In genomic region chr2:127014224-127014623, GRCh38 we compare ENCODE assay signal across 24 cellular contexts.
DNase-seq lines count a peak whose midpoint lies in the region; ATAC-seq and TF ChIP-seq lines count a peak whose summit lies in the region.
"Had no signal": no experiment of that assay in that cellular context is flagged by ENCODE, and none has a peak within 500 bp of the region (broad histone marks: within the 10 kb centered on the region; RNA-seq: fewer than 3 reads in every experiment).

No MANE protein-coding gene starts in this region.

- ATAC-seq in PC-3 (peak; percentile 25), HG03196 (IDR thresholded peaks at IDR 0.05; ENCODE audit: unreplicated experiment) (no peak)
- ATAC-seq: activated CD8-positive, alpha-beta T cell treated with anti-CD3 and anti-CD28 coated beads for 36 hours; left lobe of liver; natural killer cell had no signal

- TF ChIP-seq CTCF in PC-3 (conservative IDR thresholded peaks at IDR 0.05; ENCODE audit: low read depth, low read length) (no peak), osteocyte (IDR thresholded peaks at IDR 0.05) (no peak), GM10266 (IDR thresholded peaks at IDR 0.05; ENCODE audit: control insufficient read depth, insufficient read depth, low read depth, missing control alignments) (no peak)

- H3K9me3 ChIP-seq in PC-3 (ENCODE audit: low read length), result no peaks in the 10 kb centered on the region
- H3K9me3 ChIP-seq: ovary, upper lobe of left lung had no signal

- peak; percentile 47 for DNase-seq in ELF-1 (ENCODE audit: low read depth, low spot score)
- peak; percentile 24 for DNase-seq in PC-3
- no peak for DNase-seq in epithelial cell of prostate (ENCODE audit: low read depth, low spot score)
- peak; percentile 46 for DNase-seq in osteocyte (ENCODE audit: extremely low spot score, unreplicated experiment)
- no peak for DNase-seq in GM10266 (ENCODE audit: extremely low spot score)
- no peak for DNase-seq in H4 (ENCODE audit: low spot score)
- DNase-seq: activated CD4-positive, CD25-positive, alpha-beta regulatory T cell treated with anti-CD3 and anti-CD28 coated beads, Interleukin-2, amount 50 U/mL, for 72 hours; activated CD8-positive, alpha-beta T cell treated with anti-CD3 and anti-CD28 coated beads for 36 hours; activated naive CD4-positive, alpha-beta T cell treated with anti-CD3 and anti-CD28 coated beads, Interleukin-2, amount 50 U/mL, for 16 hours; amygdala; CD4-positive, CD25-positive, alpha-beta regulatory T cell; cortex of kidney; natural killer cell; NCI-H1092; NCI-H187 treated with DMSO at 0.1 percent for 48 hours; NCI-H2171 treated with DMSO at 0.1 percent for 48 hours; ovary; retina; stimulated activated CD4-positive, alpha-beta T cell treated with anti-CD3 and anti-CD28 coated beads, Interleukin-2, amount 100 ng/mL, for 48 hours; upper lobe of left lung had no signal

- H3K9me3 Mint-ChIP-seq in osteocyte (ENCODE audit: unreplicated experiment), result peaks cover 6% of the 10 kb centered on the region
- H3K9me3 Mint-ChIP-seq: activated CD8-positive, alpha-beta T cell treated with anti-CD3 and anti-CD28 coated beads for 36 hours; activated T-helper 17 cell treated with anti-CD3 and anti-CD28 coated beads, Interleukin-2, amount 50 U/mL, for 72 hours; natural killer cell had no signal

- no peaks in the 10 kb centered on the region for H3K36me3 ChIP-seq in PC-3 (ENCODE audit: low read depth, low read length)
- H3K36me3 ChIP-seq: cardiac muscle cell, ovary, upper lobe of left lung had no signal

- peaks cover 23% of the 10 kb centered on the region for H3K27me3 Mint-ChIP-seq in osteocyte (ENCODE audit: unreplicated experiment)

- H3K4me2 ChIP-seq in PC-3 (ENCODE audit: low read length), result peak overlapping the region; percentile 42

- BruUV-seq in PC-3 (replicated peaks; lab: Mats Ljungman, UMichigan), result no TSS peak

- H3K36me3 Mint-ChIP-seq in osteocyte (ENCODE audit: unreplicated experiment), result no peaks in the 10 kb centered on the region
- H3K36me3 Mint-ChIP-seq: CD4-positive, CD25-positive, alpha-beta regulatory T cell; natural killer cell had no signal

- no peak overlapping the region for H3K4me3 ChIP-seq in PC-3 (ENCODE audit: low read length)
- H3K4me3 ChIP-seq: cardiac muscle cell, ovary, upper lobe of left lung had no signal

- intact Hi-C loops in PC-3 (cut with micrococcal nuclease), result no loop called here

- peak overlapping the region; percentile 65 for H3K27ac ChIP-seq in PC-3 (ENCODE audit: low read length)
- peak overlapping the region; percentile 74 for H3K27ac ChIP-seq in epithelial cell of prostate
- H3K27ac ChIP-seq: cardiac muscle cell, ovary, upper lobe of left lung had no signal

- no peak overlapping the region for H3K4me3 Mint-ChIP-seq in osteocyte (ENCODE audit: unreplicated experiment)
- H3K4me3 Mint-ChIP-seq: activated CD8-positive, alpha-beta T cell treated with anti-CD3 and anti-CD28 coated beads for 36 hours; activated T-helper 17 cell treated with anti-CD3 and anti-CD28 coated beads, Interleukin-2, amount 50 U/mL, for 72 hours; CD4-positive, CD25-positive, alpha-beta regulatory T cell; natural killer cell had no signal

- H3K27me3 ChIP-seq in PC-3 (ENCODE audit: low read length), result peaks cover 8% of the 10 kb centered on the region; the same call in 1 of the 2 replicates
- H3K27me3 ChIP-seq: cardiac muscle cell, ovary, upper lobe of left lung had no signal

- POLR2A ChIA-PET in PC-3 (lab: Charles Lee; ENCODE audit: unreplicated experiment), result no interaction called here

- H3K79me2 ChIP-seq in PC-3 (ENCODE audit: low read length), result no peaks in the 10 kb centered on the region

- peaks cover 22% of the 10 kb centered on the region for H3K4me1 Mint-ChIP-seq in osteocyte (ENCODE audit: unreplicated experiment)
- H3K4me1 Mint-ChIP-seq: activated T-helper 17 cell treated with anti-CD3 and anti-CD28 coated beads, Interleukin-2, amount 50 U/mL, for 72 hours; CD4-positive, CD25-positive, alpha-beta regulatory T cell; natural killer cell had no signal

- H3F3A ChIP-seq in PC-3 (ENCODE audit: low read length, unreplicated experiment), result no peaks in the 10 kb centered on the region

- H3K9ac ChIP-seq in PC-3 (ENCODE audit: low read length), result peak overlapping the region; percentile 10; the same call in 1 of the 2 replicates

- no peak overlapping the region for H2AFZ ChIP-seq in PC-3 (ENCODE audit: low read length)

- no peak overlapping the region for H3K27ac Mint-ChIP-seq in osteocyte (ENCODE audit: unreplicated experiment)
- H3K27ac Mint-ChIP-seq: activated CD8-positive, alpha-beta T cell treated with anti-CD3 and anti-CD28 coated beads for 36 hours; activated T-helper 17 cell treated with anti-CD3 and anti-CD28 coated beads, Interleukin-2, amount 50 U/mL, for 72 hours; natural killer cell had no signal

- CTCF ChIA-PET in PC-3 (lab: Charles Lee), result no interaction called here

- H3K9me2 ChIP-seq in PC-3 (replicated peaks; ENCODE audit: low read length), result no peaks in the 10 kb centered on the region

- H3K4me1 ChIP-seq in PC-3 (ENCODE audit: insufficient read depth, low read length), result peaks cover 27% of the 10 kb centered on the region
- H3K4me1 ChIP-seq: upper lobe of left lung had no signal

- no peaks in the 10 kb centered on the region for H4K20me1 ChIP-seq in PC-3 (ENCODE audit: low read length)

Comparison
In these comparisons a context has a peak if more than half of its experiments do, and no peak if none do; other contexts are left out.
1. DNase-seq: peak in ELF-1 (single experiment), PC-3 (single experiment) and osteocyte (single experiment); none in epithelial cell of prostate (single experiment), GM10266 (single experiment) and H4 (single experiment).